Comparison of ENCODE assay signal across 8 cellular contexts in genomic region chr1:66981679-66982078, GRCh38. TPM values are rescaled to one million over a fixed set of nuclear protein-coding genes. Genes with fewer than 3 reads are reported as not detected.
DNase-seq lines count a peak whose midpoint lies in the region; ATAC-seq, FAIRE-seq and TF ChIP-seq lines count a peak whose summit lies in the region.

No MANE protein-coding gene starts in this region.

- H3K36me3 Mint-ChIP-seq in activated CD4-positive, alpha-beta T cell treated with anti-CD3 and anti-CD28 coated beads for 36 hours (ENCODE audit: low read depth): peaks cover 41% of the 10 kb centered on the region

- peaks cover 42% of the 10 kb centered on the region for H3K4me1 Mint-ChIP-seq in activated CD4-positive, alpha-beta T cell treated with anti-CD3 and anti-CD28 coated beads for 36 hours

- peak overlapping the region; percentile 14 for H3K4me3 Mint-ChIP-seq in activated CD4-positive, alpha-beta T cell treated with anti-CD3 and anti-CD28 coated beads for 36 hours

- CTCF ChIA-PET in activated CD4-positive, alpha-beta T cell treated with anti-CD3 and anti-CD28 coated beads for 36 hours (lab: Charles Lee): interaction anchor here (0.8 to 1.5 kb wide), 12 partner anchors 8 to 230 kb away, joined by 3 to 9 read pairs (median 4); no protein-coding TSS in a partner anchor

- intact Hi-C loops in activated CD4-positive, alpha-beta T cell treated with anti-CD3 and anti-CD28 coated beads for 36 hours (cut with DNase I, micrococcal nuclease): loop anchor here in 1 of 2 experiments (2.0 to 5.0 kb wide), 2 partner anchors 51 to 214 kb away; no protein-coding TSS in a partner anchor

- no peaks in the 10 kb centered on the region for H3K27me3 Mint-ChIP-seq in activated CD4-positive, alpha-beta T cell treated with anti-CD3 and anti-CD28 coated beads for 36 hours

- TF ChIP-seq CTCF in fibroblast of pulmonary artery (IDR thresholded peaks at IDR 0.05; ENCODE audit: low read length, missing control alignments) (no peak), D721Med (IDR thresholded peaks at IDR 0.05; ENCODE audit: insufficient read depth, missing control alignments) (no peak)

- DNase-seq in activated CD4-positive, alpha-beta T cell treated with anti-CD3 and anti-CD28 coated beads for 36 hours: peak; percentile 58
- DNase-seq in fibroblast of pulmonary artery (ENCODE audit: low read depth): peak; percentile 18
- DNase-seq in stimulated activated CD4-positive, alpha-beta T cell treated with anti-CD3 and anti-CD28 coated beads, Interleukin-15, amount 100 ng/mL, for 24 hours: peak; percentile 48
- DNase-seq in D721Med (ENCODE audit: insufficient read length, low spot score): no peak

- POLR2A ChIA-PET in activated CD4-positive, alpha-beta T cell treated with anti-CD3 and anti-CD28 coated beads for 36 hours (lab: Charles Lee): interaction anchor here (0.6 to 1.2 kb wide), 3 partner anchors 22 to 190 kb away, joined by 3 read pairs; no protein-coding TSS in a partner anchor

- ATAC-seq in activated CD4-positive, alpha-beta T cell treated with anti-CD3 and anti-CD28 coated beads for 36 hours: peak; percentile 80
- no peak for ATAC-seq in GM18520 (IDR thresholded peaks at IDR 0.05; ENCODE audit: unreplicated experiment)
- no peak for ATAC-seq in HG02588 (IDR thresholded peaks at IDR 0.05; ENCODE audit: unreplicated experiment)
- ATAC-seq in HG03439 (IDR thresholded peaks at IDR 0.05; ENCODE audit: unreplicated experiment): no peak

- no peak for FAIRE-seq in D721Med (lab: Jason Lieb, UNC)

- no peaks in the 10 kb centered on the region for H3K9me3 Mint-ChIP-seq in activated CD4-positive, alpha-beta T cell treated with anti-CD3 and anti-CD28 coated beads for 36 hours (ENCODE audit: low read depth)

- H3K4me3 ChIP-seq in GM08714 (ENCODE audit: low read length) (peak overlapping the region; percentile 36), fibroblast of pulmonary artery (replicated peaks; ENCODE audit: low read depth, low read length) (peak overlapping the region; percentile 5)

- peak overlapping the region; percentile 61 for H3K27ac Mint-ChIP-seq in activated CD4-positive, alpha-beta T cell treated with anti-CD3 and anti-CD28 coated beads for 36 hours

RNA-seq across cellular contexts. Expression of gene MIER1, which starts 56.9 kb away (rescaled TPM):
- total RNA-seq in activated CD4-positive, alpha-beta T cell treated with anti-CD3 and anti-CD28 coated beads for 36 hours: 10 to 100 TPM; 49.7 to 51.5 TPM

RNA-seq across cellular contexts. Expression of gene DNAI4, which starts 57.0 kb away (rescaled TPM):
- total RNA-seq in activated CD4-positive, alpha-beta T cell treated with anti-CD3 and anti-CD28 coated beads for 36 hours: 1 to 10 TPM in 1 of 2 experiments, under 1 TPM in 1; 0.87 to 3.6 TPM
